15 cellular contexts compared by ENCODE assay signal in the genomic region with DNA sequence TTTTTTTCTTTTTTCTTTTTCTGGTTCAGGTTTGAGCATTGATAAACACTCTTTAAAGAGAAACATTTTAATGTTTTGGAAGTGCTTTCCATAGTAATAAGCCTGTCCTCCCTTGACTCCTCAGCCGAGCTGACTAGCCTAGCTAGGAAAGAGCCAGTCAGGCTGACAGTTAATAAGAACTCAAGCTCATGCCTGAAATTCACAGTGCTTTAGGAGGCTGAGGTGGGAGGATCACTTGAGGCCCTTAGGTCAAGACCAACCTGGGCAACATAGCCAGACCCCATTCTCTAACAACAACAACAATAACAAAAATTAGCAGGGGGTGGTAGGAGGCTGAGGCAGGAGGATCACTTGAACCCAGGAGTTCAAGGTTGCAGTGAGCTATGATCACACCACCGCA.
DNase-seq lines count a peak whose midpoint lies in the region; ATAC-seq and TF ChIP-seq lines count a peak whose summit lies in the region.
"Had no signal": no experiment of that assay in that cellular context is flagged by ENCODE, and none has a peak within 500 bp of the region (broad histone marks: within the 10 kb centered on the region; RNA-seq: fewer than 3 reads in every experiment).

No MANE protein-coding gene starts in this region.

- peaks cover 40% of the 10 kb centered on the region for H3K36me3 Mint-ChIP-seq in nephron (ENCODE audit: low read depth)
- H3K36me3 Mint-ChIP-seq: immature natural killer cell had no signal

- no peak for ATAC-seq in GM18519 (IDR thresholded peaks at IDR 0.05; ENCODE audit: low FRiP score, unreplicated experiment)
- ATAC-seq in GM18868 (IDR thresholded peaks at IDR 0.05; ENCODE audit: unreplicated experiment), result no peak
- ATAC-seq in GM19395 (IDR thresholded peaks at IDR 0.05; ENCODE audit: unreplicated experiment), result no peak
- ATAC-seq: activated CD8-positive, alpha-beta T cell treated with anti-CD3 and anti-CD28 coated beads for 36 hours; natural killer cell treated with Interleukin-12 subunit alpha and Interleukin-12 subunit beta and Interleukin-15 and Interleukin-18, amount 100 ng/mL, for 72 hours had no signal

- peaks cover 55% of the 10 kb centered on the region for H3K36me3 ChIP-seq in HUES48 (ENCODE audit: control insufficient read depth, insufficient read depth, low read length)

- H3K27me3 ChIP-seq in HUES48 (ENCODE audit: control insufficient read depth, insufficient read depth, low read length), result no peaks in the 10 kb centered on the region

- peaks cover 54% of the 10 kb centered on the region for H3K4me1 ChIP-seq in HUES48 (ENCODE audit: control insufficient read depth, insufficient read depth, low read length)

- TF ChIP-seq CTCF in 22Rv1 (IDR thresholded peaks at IDR 0.05) (no peak), nephron (IDR thresholded peaks at IDR 0.05; ENCODE audit: unreplicated experiment in 3 of 3) (no peak)

- no peak overlapping the region for H3K4me3 ChIP-seq in HUES48 (ENCODE audit: low read depth, low read length)

- H3K9ac ChIP-seq in HUES48 (ENCODE audit: low read depth, low read length), result no peak overlapping the region

- no peaks in the 10 kb centered on the region for H3K27me3 Mint-ChIP-seq in nephron (ENCODE audit: low read depth)
- H3K27me3 Mint-ChIP-seq: activated CD8-positive, alpha-beta T cell treated with anti-CD3 and anti-CD28 coated beads for 36 hours had no signal

- no peaks in the 10 kb centered on the region for H3K9me3 Mint-ChIP-seq in nephron
- H3K9me3 Mint-ChIP-seq: activated CD8-positive, alpha-beta T cell treated with anti-CD3 and anti-CD28 coated beads for 36 hours; immature natural killer cell; natural killer cell treated with Interleukin-12 subunit alpha and Interleukin-12 subunit beta and Interleukin-15 and Interleukin-18, amount 100 ng/mL, for 72 hours had no signal

- H3K27ac ChIP-seq in 22Rv1, result peak overlapping the region; percentile 72
- H3K27ac ChIP-seq in HUES48 (ENCODE audit: low read depth, low read length), result peak overlapping the region; percentile 87
- H3K27ac ChIP-seq in cingulate gyrus (ENCODE audit: low read depth, low read length), result peak overlapping the region; percentile 14

- H3K4me3 Mint-ChIP-seq in nephron, result no peak overlapping the region
- H3K4me3 Mint-ChIP-seq: activated CD8-positive, alpha-beta T cell treated with anti-CD3 and anti-CD28 coated beads for 36 hours; immature natural killer cell; natural killer cell treated with Interleukin-12 subunit alpha and Interleukin-12 subunit beta and Interleukin-15 and Interleukin-18, amount 100 ng/mL, for 72 hours had no signal

- H3K27ac Mint-ChIP-seq in nephron, result peak overlapping the region; percentile 21 to 89 (median 62)

- DNase-seq in NCI-H226, result no peak
- DNase-seq: activated CD8-positive, alpha-beta T cell treated with anti-CD3 and anti-CD28 coated beads for 36 hours; activated effector memory CD4-positive, alpha-beta T cell treated with anti-CD3 and anti-CD28 coated beads, Interleukin-2, amount 50 U/mL, for 16 hours; cerebellar nuclear complex; immature natural killer cell; NCI-H1417; T1000 had no signal

- H3K9me3 ChIP-seq in HUES48 (ENCODE audit: control insufficient read depth, insufficient read depth, low read length), result no peaks in the 10 kb centered on the region

- H3K4me1 Mint-ChIP-seq in nephron, result peaks cover 13% of the 10 kb centered on the region

Comparison
In these comparisons a context has a peak if more than half of its experiments do, and no peak if none do; other contexts are left out.
1. H3K27ac ChIP-seq: peak in every context shown above with its lines; median percentile 87 in HUES48; 72 in 22Rv1; 14 in cingulate gyrus.